14 cellular contexts compared by ENCODE assay signal in genomic region chr5:163497315-163497714, GRCh38.
"Had no signal": no experiment of that assay in that cellular context is flagged by ENCODE, and none has a peak within 500 bp of the region (broad histone marks: within the 10 kb centered on the region; RNA-seq: fewer than 3 reads in every experiment).

No MANE protein-coding gene starts in this region.

- H3K27ac Mint-ChIP-seq: activated CD4-positive, alpha-beta T cell treated with anti-CD3 and anti-CD28 coated beads, Interleukin-2, amount 10 ng/mL, durations not matched to agents 7 days and 5 days; activated naive CD4-positive, alpha-beta T cell treated with anti-CD3 and anti-CD28 coated beads for 36 hours; activated T-helper 17 cell treated with anti-CD3 and anti-CD28 coated beads, Interleukin-2, amount 50 U/mL, for 72 hours; natural killer cell had no signal

- H3K9me3 Mint-ChIP-seq: activated CD4-positive, alpha-beta T cell treated with anti-CD3 and anti-CD28 coated beads, Interleukin-2, amount 10 ng/mL, durations not matched to agents 7 days and 5 days; activated naive CD4-positive, alpha-beta T cell treated with anti-CD3 and anti-CD28 coated beads for 36 hours; activated T-helper 17 cell treated with anti-CD3 and anti-CD28 coated beads, Interleukin-2, amount 50 U/mL, for 72 hours; natural killer cell had no signal

- H3K4me3 ChIP-seq: esophagus muscularis mucosa, mucosa of descending colon had no signal

- H3K27me3 Mint-ChIP-seq: activated CD4-positive, alpha-beta T cell treated with anti-CD3 and anti-CD28 coated beads, Interleukin-2, amount 10 ng/mL, durations not matched to agents 7 days and 5 days; activated T-helper 17 cell treated with anti-CD3 and anti-CD28 coated beads, Interleukin-2, amount 50 U/mL, for 72 hours had no signal

- H3K27me3 ChIP-seq: esophagus muscularis mucosa had no signal

- H3K4me1 Mint-ChIP-seq: activated T-helper 17 cell treated with anti-CD3 and anti-CD28 coated beads, Interleukin-2, amount 50 U/mL, for 72 hours; natural killer cell had no signal

- DNase-seq: activated CD4-positive, alpha-beta T cell treated with anti-CD3 and anti-CD28 coated beads, Interleukin-2, amount 10 ng/mL, durations not matched to agents 7 days and 5 days; activated CD4-positive, CD25-positive, alpha-beta regulatory T cell; activated naive CD4-positive, alpha-beta T cell treated with anti-CD3 and anti-CD28 coated beads for 36 hours; activated T-cell treated with anti-CD3 and anti-CD28 coated beads for 4 hours; left cardiac atrium; mammary epithelial cell; mucosa of descending colon; natural killer cell; right cardiac atrium; stimulated activated CD4-positive, alpha-beta T cell treated with anti-CD3 and anti-CD28 coated beads, Interleukin-2, amount 100 ng/mL, for 24 hours; stimulated activated naive CD4-positive, alpha-beta T cell treated with Interleukin-2 at 50 U/mL for 16 hours; trophoblast cell had no signal

- H3K27ac ChIP-seq: esophagus muscularis mucosa had no signal

- ATAC-seq: activated T-helper 17 cell treated with anti-CD3 and anti-CD28 coated beads, Interleukin-2, amount 50 U/mL, for 72 hours; left cardiac atrium; mucosa of descending colon; natural killer cell; right cardiac atrium had no signal

- H3K4me3 Mint-ChIP-seq: activated CD4-positive, alpha-beta T cell treated with anti-CD3 and anti-CD28 coated beads, Interleukin-2, amount 10 ng/mL, durations not matched to agents 7 days and 5 days; activated naive CD4-positive, alpha-beta T cell treated with anti-CD3 and anti-CD28 coated beads for 36 hours; activated T-helper 17 cell treated with anti-CD3 and anti-CD28 coated beads, Interleukin-2, amount 50 U/mL, for 72 hours; natural killer cell had no signal
